1 cellular context compared by ENCODE assay signal in the genomic region with DNA sequence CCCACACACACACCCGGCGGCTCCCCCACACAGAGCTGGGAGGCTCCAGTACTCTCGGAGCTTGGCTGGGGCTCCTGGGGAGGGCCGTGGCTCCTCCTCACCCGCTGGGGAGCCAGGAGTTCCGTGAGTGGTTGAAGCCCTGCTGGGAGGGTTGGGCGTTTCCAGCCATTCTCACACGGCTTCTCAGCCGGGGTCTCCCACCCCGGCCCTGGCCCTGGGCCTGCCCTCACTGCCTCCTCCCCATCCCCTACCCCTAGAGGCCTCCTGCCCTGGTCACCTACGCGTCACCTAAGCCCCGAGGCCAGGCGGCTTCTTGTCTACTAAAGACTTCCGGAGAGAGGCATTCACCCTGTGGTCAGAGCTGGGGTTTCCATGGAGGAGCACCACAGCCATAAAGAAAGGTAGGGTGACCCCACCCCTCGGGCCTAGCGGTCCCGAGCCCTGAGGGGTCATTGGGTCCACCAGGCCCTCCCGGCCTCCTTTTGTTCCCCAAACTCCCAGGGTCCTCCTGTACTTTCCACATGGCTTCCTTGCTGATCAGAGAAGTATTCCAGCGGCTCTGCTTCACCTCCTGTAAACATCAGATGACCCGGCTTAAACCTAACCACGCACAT.
TF ChIP-seq lines count a peak whose summit lies in the region.

No MANE protein-coding gene starts in this region.

TF ChIP-seq in HepG2, 621 proteins besides CTCF, POLR2A, EP300 and RAD21 (continued from another document and continues in another):
- TF ChIP-seq, protein P1, sequence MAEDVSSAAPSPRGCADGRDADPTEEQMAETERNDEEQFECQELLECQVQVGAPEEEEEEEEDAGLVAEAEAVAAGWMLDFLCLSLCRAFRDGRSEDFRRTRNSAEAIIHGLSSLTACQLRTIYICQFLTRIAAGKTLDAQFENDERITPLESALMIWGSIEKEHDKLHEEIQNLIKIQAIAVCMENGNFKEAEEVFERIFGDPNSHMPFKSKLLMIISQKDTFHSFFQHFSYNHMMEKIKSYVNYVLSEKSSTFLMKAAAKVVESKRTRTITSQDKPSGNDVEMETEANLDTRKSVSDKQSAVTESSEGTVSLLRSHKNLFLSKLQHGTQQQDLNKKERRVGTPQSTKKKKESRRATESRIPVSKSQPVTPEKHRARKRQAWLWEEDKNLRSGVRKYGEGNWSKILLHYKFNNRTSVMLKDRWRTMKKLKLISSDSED (CRISPR knock-in tag; IDR thresholded peaks at IDR 0.05): no peak
- no peak for TF ChIP-seq CENPX (CRISPR knock-in tag; IDR thresholded peaks at IDR 0.05)
- peak; percentile 23; the same call in 1 of the 2 replicates for TF ChIP-seq HMG20A (CRISPR knock-in tag; IDR thresholded peaks at IDR 0.05; ENCODE audit: borderline replicate concordance)
- no peak; the same call in 1 of the 2 replicates for TF ChIP-seq MYC (CRISPR knock-in tag; IDR thresholded peaks at IDR 0.05; ENCODE audit: borderline replicate concordance)
- TF ChIP-seq PTBP1 (IDR thresholded peaks at IDR 0.05; ENCODE audit: low read depth, low read length, poor library complexity, severe bottlenecking): no peak
- 0 out of 2 replicates have a peak, but pooled peaks have one; percentile 21 for TF ChIP-seq ZNF30 (CRISPR knock-in tag; IDR thresholded peaks at IDR 0.05)
- peak; percentile 80; the same call in 1 of the 2 replicates for TF ChIP-seq ZNF292 (CRISPR knock-in tag; IDR thresholded peaks at IDR 0.05; ENCODE audit: borderline replicate concordance, low read depth)
- TF ChIP-seq ZNF484 (CRISPR knock-in tag; IDR thresholded peaks at IDR 0.05; ENCODE audit: borderline replicate concordance, low read depth): no peak
- TF ChIP-seq REXO4 (CRISPR knock-in tag; IDR thresholded peaks at IDR 0.05; ENCODE audit: borderline replicate concordance): no peak
- peak; percentile 41; the same call in 1 of the 2 replicates for TF ChIP-seq TOPORS (CRISPR knock-in tag; IDR thresholded peaks at IDR 0.05)
- no peak for TF ChIP-seq KMT2B (CRISPR knock-in tag; IDR thresholded peaks at IDR 0.05)
- no peak for TF ChIP-seq SAFB2 (CRISPR knock-in tag; IDR thresholded peaks at IDR 0.05; ENCODE audit: borderline replicate concordance, low read depth)
- TF ChIP-seq, protein P2, sequence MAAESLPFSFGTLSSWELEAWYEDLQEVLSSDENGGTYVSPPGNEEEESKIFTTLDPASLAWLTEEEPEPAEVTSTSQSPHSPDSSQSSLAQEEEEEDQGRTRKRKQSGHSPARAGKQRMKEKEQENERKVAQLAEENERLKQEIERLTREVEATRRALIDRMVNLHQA (CRISPR knock-in tag; IDR thresholded peaks at IDR 0.05): no peak
- TF ChIP-seq, protein P3, sequence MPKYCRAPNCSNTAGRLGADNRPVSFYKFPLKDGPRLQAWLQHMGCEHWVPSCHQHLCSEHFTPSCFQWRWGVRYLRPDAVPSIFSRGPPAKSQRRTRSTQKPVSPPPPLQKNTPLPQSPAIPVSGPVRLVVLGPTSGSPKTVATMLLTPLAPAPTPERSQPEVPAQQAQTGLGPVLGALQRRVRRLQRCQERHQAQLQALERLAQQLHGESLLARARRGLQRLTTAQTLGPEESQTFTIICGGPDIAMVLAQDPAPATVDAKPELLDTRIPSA (CRISPR knock-in tag; IDR thresholded peaks at IDR 0.05; ENCODE audit: borderline replicate concordance): no peak
- no peak for TF ChIP-seq ZNF468 (CRISPR knock-in tag; IDR thresholded peaks at IDR 0.05)
- TF ChIP-seq, protein P4, sequence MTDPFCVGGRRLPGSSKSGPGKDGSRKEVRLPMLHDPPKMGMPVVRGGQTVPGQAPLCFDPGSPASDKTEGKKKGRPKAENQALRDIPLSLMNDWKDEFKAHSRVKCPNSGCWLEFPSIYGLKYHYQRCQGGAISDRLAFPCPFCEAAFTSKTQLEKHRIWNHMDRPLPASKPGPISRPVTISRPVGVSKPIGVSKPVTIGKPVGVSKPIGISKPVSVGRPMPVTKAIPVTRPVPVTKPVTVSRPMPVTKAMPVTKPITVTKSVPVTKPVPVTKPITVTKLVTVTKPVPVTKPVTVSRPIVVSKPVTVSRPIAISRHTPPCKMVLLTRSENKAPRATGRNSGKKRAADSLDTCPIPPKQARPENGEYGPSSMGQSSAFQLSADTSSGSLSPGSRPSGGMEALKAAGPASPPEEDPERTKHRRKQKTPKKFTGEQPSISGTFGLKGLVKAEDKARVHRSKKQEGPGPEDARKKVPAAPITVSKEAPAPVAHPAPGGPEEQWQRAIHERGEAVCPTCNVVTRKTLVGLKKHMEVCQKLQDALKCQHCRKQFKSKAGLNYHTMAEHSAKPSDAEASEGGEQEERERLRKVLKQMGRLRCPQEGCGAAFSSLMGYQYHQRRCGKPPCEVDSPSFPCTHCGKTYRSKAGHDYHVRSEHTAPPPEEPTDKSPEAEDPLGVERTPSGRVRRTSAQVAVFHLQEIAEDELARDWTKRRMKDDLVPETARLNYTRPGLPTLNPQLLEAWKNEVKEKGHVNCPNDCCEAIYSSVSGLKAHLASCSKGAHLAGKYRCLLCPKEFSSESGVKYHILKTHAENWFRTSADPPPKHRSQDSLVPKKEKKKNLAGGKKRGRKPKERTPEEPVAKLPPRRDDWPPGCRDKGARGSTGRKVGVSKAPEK (CRISPR knock-in tag; IDR thresholded peaks at IDR 0.05; ENCODE audit: borderline replicate concordance): no peak
- TF ChIP-seq GZF1 (CRISPR knock-in tag; IDR thresholded peaks at IDR 0.05): no peak
- TF ChIP-seq ZNF552 (CRISPR knock-in tag; IDR thresholded peaks at IDR 0.05; ENCODE audit: borderline replicate concordance): no peak
- no peak for TF ChIP-seq THYN1 (CRISPR knock-in tag; IDR thresholded peaks at IDR 0.05; ENCODE audit: borderline replicate concordance, low read depth)
- no peak for TF ChIP-seq FLYWCH1 (CRISPR knock-in tag; IDR thresholded peaks at IDR 0.05)
- TF ChIP-seq, protein P5, sequence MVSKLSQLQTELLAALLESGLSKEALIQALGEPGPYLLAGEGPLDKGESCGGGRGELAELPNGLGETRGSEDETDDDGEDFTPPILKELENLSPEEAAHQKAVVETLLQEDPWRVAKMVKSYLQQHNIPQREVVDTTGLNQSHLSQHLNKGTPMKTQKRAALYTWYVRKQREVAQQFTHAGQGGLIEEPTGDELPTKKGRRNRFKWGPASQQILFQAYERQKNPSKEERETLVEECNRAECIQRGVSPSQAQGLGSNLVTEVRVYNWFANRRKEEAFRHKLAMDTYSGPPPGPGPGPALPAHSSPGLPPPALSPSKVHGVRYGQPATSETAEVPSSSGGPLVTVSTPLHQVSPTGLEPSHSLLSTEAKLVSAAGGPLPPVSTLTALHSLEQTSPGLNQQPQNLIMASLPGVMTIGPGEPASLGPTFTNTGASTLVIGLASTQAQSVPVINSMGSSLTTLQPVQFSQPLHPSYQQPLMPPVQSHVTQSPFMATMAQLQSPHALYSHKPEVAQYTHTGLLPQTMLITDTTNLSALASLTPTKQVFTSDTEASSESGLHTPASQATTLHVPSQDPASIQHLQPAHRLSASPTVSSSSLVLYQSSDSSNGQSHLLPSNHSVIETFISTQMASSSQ (IDR thresholded peaks at IDR 0.05; ENCODE audit: low read depth): no peak
- TF ChIP-seq, protein P5 (CRISPR knock-in tag; IDR thresholded peaks at IDR 0.05; ENCODE audit: borderline replicate concordance): peak; percentile 40; the same call in 1 of the 2 replicates
- no peak for TF ChIP-seq ZNF33A (CRISPR knock-in tag; IDR thresholded peaks at IDR 0.05; ENCODE audit: borderline replicate concordance)
- TF ChIP-seq SMARCC2 (IDR thresholded peaks at IDR 0.05): no peak
- TF ChIP-seq ZNF3 (CRISPR knock-in tag; IDR thresholded peaks at IDR 0.05): no peak
- peak; percentile 75 for TF ChIP-seq TARDBP (CRISPR knock-in tag; IDR thresholded peaks at IDR 0.05)
- TF ChIP-seq AHR (CRISPR knock-in tag; IDR thresholded peaks at IDR 0.05): no peak
- TF ChIP-seq ZC3H13 (CRISPR knock-in tag; IDR thresholded peaks at IDR 0.05): no peak; the same call in 1 of the 2 replicates
- no peak; the same call in 1 of the 2 replicates for TF ChIP-seq ZNF607 (CRISPR knock-in tag; IDR thresholded peaks at IDR 0.05; ENCODE audit: borderline replicate concordance)
- no peak for TF ChIP-seq ZBTB8A (CRISPR knock-in tag; IDR thresholded peaks at IDR 0.05; ENCODE audit: borderline replicate concordance, low read depth)
- TF ChIP-seq SP1 (IDR thresholded peaks at IDR 0.05): no peak
- TF ChIP-seq SP1 (CRISPR knock-in tag; IDR thresholded peaks at IDR 0.05): 0 out of 2 replicates have a peak, but pooled peaks have one; percentile 17
- TF ChIP-seq ZC3H4 (CRISPR knock-in tag; IDR thresholded peaks at IDR 0.05; ENCODE audit: borderline replicate concordance): no peak
- TF ChIP-seq ZNF274 (CRISPR knock-in tag; IDR thresholded peaks at IDR 0.05): 0 out of 2 replicates have a peak, but pooled peaks have one; percentile 23
- TF ChIP-seq, protein P6, sequence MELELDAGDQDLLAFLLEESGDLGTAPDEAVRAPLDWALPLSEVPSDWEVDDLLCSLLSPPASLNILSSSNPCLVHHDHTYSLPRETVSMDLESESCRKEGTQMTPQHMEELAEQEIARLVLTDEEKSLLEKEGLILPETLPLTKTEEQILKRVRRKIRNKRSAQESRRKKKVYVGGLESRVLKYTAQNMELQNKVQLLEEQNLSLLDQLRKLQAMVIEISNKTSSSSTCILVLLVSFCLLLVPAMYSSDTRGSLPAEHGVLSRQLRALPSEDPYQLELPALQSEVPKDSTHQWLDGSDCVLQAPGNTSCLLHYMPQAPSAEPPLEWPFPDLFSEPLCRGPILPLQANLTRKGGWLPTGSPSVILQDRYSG (CRISPR knock-in tag; IDR thresholded peaks at IDR 0.05): no peak
- TF ChIP-seq, protein P7, sequence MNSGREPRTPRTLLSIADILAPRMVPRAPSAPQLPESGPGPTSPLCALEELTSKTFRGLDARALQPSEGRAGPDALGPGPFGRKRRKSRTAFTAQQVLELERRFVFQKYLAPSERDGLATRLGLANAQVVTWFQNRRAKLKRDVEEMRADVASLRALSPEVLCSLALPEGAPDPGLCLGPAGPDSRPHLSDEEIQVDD (CRISPR knock-in tag; IDR thresholded peaks at IDR 0.05; ENCODE audit: borderline replicate concordance): 0 out of 2 replicates have a peak, but pooled peaks have one; percentile 41
- no peak for TF ChIP-seq MYNN (CRISPR knock-in tag; IDR thresholded peaks at IDR 0.05; ENCODE audit: low read depth)
- peak; percentile 50; the same call in 1 of the 2 replicates for TF ChIP-seq POGZ (CRISPR knock-in tag; IDR thresholded peaks at IDR 0.05)
- TF ChIP-seq ZNF556 (CRISPR knock-in tag; IDR thresholded peaks at IDR 0.05; ENCODE audit: borderline replicate concordance): peak; percentile 80
- TF ChIP-seq THAP11 (CRISPR knock-in tag; IDR thresholded peaks at IDR 0.05): peak; percentile 29; the same call in 1 of the 2 replicates
- 0 out of 2 replicates have a peak, but pooled peaks have one; percentile 21 for TF ChIP-seq ZNF768 (CRISPR knock-in tag; IDR thresholded peaks at IDR 0.05)
- 0 out of 4 replicates have a peak, but pooled peaks of 1 of the 2 experiments have one; percentile 30 for TF ChIP-seq KLF16 (CRISPR knock-in tag; IDR thresholded peaks at IDR 0.05)
- no peak for TF ChIP-seq ZNF337 (CRISPR knock-in tag; IDR thresholded peaks at IDR 0.05; ENCODE audit: borderline replicate concordance, low read depth)
- no peak for TF ChIP-seq MED8 (CRISPR knock-in tag; IDR thresholded peaks at IDR 0.05; ENCODE audit: insufficient replicate concordance)
- no peak for TF ChIP-seq ZNF569 (CRISPR knock-in tag; IDR thresholded peaks at IDR 0.05; ENCODE audit: borderline replicate concordance)
- TF ChIP-seq SOX5 (CRISPR knock-in tag; IDR thresholded peaks at IDR 0.05; ENCODE audit: borderline replicate concordance): peak; percentile 33
- TF ChIP-seq, protein P8, sequence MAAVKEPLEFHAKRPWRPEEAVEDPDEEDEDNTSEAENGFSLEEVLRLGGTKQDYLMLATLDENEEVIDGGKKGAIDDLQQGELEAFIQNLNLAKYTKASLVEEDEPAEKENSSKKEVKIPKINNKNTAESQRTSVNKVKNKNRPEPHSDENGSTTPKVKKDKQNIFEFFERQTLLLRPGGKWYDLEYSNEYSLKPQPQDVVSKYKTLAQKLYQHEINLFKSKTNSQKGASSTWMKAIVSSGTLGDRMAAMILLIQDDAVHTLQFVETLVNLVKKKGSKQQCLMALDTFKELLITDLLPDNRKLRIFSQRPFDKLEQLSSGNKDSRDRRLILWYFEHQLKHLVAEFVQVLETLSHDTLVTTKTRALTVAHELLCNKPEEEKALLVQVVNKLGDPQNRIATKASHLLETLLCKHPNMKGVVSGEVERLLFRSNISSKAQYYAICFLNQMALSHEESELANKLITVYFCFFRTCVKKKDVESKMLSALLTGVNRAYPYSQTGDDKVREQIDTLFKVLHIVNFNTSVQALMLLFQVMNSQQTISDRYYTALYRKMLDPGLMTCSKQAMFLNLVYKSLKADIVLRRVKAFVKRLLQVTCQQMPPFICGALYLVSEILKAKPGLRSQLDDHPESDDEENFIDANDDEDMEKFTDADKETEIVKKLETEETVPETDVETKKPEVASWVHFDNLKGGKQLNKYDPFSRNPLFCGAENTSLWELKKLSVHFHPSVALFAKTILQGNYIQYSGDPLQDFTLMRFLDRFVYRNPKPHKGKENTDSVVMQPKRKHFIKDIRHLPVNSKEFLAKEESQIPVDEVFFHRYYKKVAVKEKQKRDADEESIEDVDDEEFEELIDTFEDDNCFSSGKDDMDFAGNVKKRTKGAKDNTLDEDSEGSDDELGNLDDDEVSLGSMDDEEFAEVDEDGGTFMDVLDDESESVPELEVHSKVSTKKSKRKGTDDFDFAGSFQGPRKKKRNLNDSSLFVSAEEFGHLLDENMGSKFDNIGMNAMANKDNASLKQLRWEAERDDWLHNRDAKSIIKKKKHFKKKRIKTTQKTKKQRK (IDR thresholded peaks at IDR 0.05; ENCODE audit: low read length): no peak
- TF ChIP-seq, protein P9, sequence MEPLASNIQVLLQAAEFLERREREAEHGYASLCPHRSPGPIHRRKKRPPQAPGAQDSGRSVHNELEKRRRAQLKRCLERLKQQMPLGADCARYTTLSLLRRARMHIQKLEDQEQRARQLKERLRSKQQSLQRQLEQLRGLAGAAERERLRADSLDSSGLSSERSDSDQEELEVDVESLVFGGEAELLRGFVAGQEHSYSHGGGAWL (CRISPR knock-in tag; IDR thresholded peaks at IDR 0.05): no peak
- TF ChIP-seq CCDC6 (CRISPR knock-in tag; IDR thresholded peaks at IDR 0.05): peak; percentile 23; the same call in 1 of the 2 replicates
- no peak for TF ChIP-seq ZMYM2 (CRISPR knock-in tag; IDR thresholded peaks at IDR 0.05)
- TF ChIP-seq, protein P10, sequence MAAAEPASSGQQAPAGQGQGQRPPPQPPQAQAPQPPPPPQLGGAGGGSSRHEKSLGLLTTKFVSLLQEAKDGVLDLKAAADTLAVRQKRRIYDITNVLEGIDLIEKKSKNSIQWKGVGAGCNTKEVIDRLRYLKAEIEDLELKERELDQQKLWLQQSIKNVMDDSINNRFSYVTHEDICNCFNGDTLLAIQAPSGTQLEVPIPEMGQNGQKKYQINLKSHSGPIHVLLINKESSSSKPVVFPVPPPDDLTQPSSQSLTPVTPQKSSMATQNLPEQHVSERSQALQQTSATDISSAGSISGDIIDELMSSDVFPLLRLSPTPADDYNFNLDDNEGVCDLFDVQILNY (CRISPR knock-in tag; conservative IDR thresholded peaks at IDR 0.05): no peak
